Comparison of ENCODE assay signal across 8 cellular contexts in genomic region chr19:16660763-16661479, GRCh38. TPM values are rescaled to one million over a fixed set of nuclear protein-coding genes. Genes with fewer than 3 reads are reported as not detected.
DNase-seq lines count a peak whose midpoint lies in the region; TF ChIP-seq lines count a peak whose summit lies in the region.

TMEM38A (plus strand) TSS chr19:16661139; CDS start chr19:16661218, 79 bp downstream.

- intact Hi-C loops in testis (cut with DNase I; ENCODE audit: low total_unique reads): no loop called here

- no peaks in the 10 kb centered on the region for H3K36me3 ChIP-seq in testis (ENCODE audit: low read depth, missing control alignments)

- TF ChIP-seq CTCF in 22Rv1 (IDR thresholded peaks at IDR 0.05): no peak
- TF ChIP-seq CTCF in testis (IDR thresholded peaks at IDR 0.05): no peak

- DNase-seq in LoVo (ENCODE audit: low spot score) (peak; percentile 49), epithelial cell of prostate (ENCODE audit: low read depth, low spot score) (no peak), myocyte (ENCODE audit: low read depth) (peak; percentile 86), testis (peak; percentile 36), putamen (ENCODE audit: low spot score) (no peak)
- peak; percentile 54 for DNase-seq in activated CD8-positive, alpha-beta memory T cell treated with anti-CD3 and anti-CD28 coated beads, Interleukin-2, amount 50 U/mL, for 4 hours

- peak within 1 kb of the TSS; percentile 83 for H3K27ac ChIP-seq in 22Rv1
- H3K27ac ChIP-seq in epithelial cell of prostate: peak within 1 kb of the TSS; percentile 90
- H3K27ac ChIP-seq in testis: peak within 1 kb of the TSS; percentile 93 to 96

- H3K4me1 ChIP-seq in testis: peaks cover 27% of the 10 kb centered on the region

- no peaks in the 10 kb centered on the region for H3K9me3 ChIP-seq in testis

- peak within 1 kb of the TSS; percentile 81 to 82 for H3K4me3 ChIP-seq in testis

- TF ChIP-seq POLR2A in GM18526 (IDR thresholded peaks at IDR 0.05; ENCODE audit: extremely low read depth, insufficient read length) (peak; percentile 63), testis (IDR thresholded peaks at IDR 0.05) (no peak)

- H3K27me3 ChIP-seq in testis: no peaks in the 10 kb centered on the region

- 1% methylated on average over 28 to 54 of the region's 76 CpGs for WGBS in testis, 2 donors

RNA-seq across cellular contexts. Expression of gene TMEM38A, which starts in this region (rescaled TPM):
- total RNA-seq in myocyte (128 and 135 TPM in 2 replicates), testis (10 to 100 TPM; 17.7 to 18.8 TPM)
- polyA plus RNA-seq in myocyte (2012): 31.0 TPM
- 12.5 TPM for polyA plus RNA-seq in testis (ENCODE audit: insufficient read depth, low read depth, low replicate concordance)

Comparison
In these comparisons a context has a peak if more than half of its experiments do, and no peak if none do; other contexts are left out.
1. DNase-seq: peak in LoVo (single experiment), activated CD8-positive, alpha-beta memory T cell treated with anti-CD3 and anti-CD28 coated beads, Interleukin-2, amount 50 U/mL, for 4 hours (single experiment), myocyte (single experiment) and testis (single experiment); none in epithelial cell of prostate (single experiment) and putamen (single experiment).
2. Peak in every context shown above with its lines, with median percentiles within 50 percentile points of each other: H3K27ac ChIP-seq.